In the genomic region with DNA sequence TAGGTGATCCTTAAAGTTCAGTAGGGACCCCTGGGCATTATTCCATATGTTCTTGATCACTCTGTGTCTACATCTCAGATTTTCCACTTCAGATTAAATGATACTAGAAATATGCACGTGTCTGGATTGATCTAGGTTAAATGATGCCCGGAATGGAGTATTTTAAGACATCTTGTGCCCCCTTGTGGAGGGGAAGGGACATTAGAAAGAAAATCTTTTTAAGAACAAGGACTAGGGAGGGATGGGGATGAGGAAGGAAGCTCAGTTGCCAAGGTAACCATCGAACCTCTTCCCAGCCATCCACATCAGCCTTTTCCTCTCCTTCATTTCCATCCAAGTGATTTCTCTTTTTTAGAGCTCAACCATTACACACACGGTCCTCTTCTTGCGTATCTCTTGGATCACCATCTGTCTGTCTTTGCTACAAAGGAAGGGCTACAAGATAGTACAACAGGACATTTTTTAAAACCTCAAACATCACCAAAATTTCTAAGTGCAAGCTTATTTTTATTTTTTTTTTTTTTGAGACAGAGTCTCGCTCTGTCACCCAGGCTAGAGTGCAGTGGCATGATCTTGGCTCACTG, we compare ENCODE assay signal across 1 cellular context.
TF ChIP-seq lines count a peak whose summit lies in the region.

No MANE protein-coding gene starts in this region.

TF ChIP-seq in WTC11, 78 proteins besides CTCF, POLR2A, EP300 and RAD21 (continued from another document):
- TF ChIP-seq KAT7 (CRISPR knock-in tag; IDR thresholded peaks at IDR 0.05; ENCODE audit: borderline replicate concordance) (no peak), ZBTB21 (CRISPR knock-in tag; IDR thresholded peaks at IDR 0.05; ENCODE audit: borderline replicate concordance) (no peak), TCF7 (CRISPR knock-in tag; IDR thresholded peaks at IDR 0.05; ENCODE audit: low read depth) (no peak), TP53 (CRISPR knock-in tag; IDR thresholded peaks at IDR 0.05) (no peak), MXD4 (CRISPR knock-in tag; IDR thresholded peaks at IDR 0.05; ENCODE audit: borderline replicate concordance) (no peak), CBFB (CRISPR knock-in tag; IDR thresholded peaks at IDR 0.05; ENCODE audit: low read depth) (no peak), OVOL2 (CRISPR knock-in tag; IDR thresholded peaks at IDR 0.05; ENCODE audit: borderline replicate concordance) (no peak), NR3C1 (CRISPR knock-in tag; conservative IDR thresholded peaks at IDR 0.05; ENCODE audit: low read depth) (no peak)
- TF ChIP-seq, protein P1, sequence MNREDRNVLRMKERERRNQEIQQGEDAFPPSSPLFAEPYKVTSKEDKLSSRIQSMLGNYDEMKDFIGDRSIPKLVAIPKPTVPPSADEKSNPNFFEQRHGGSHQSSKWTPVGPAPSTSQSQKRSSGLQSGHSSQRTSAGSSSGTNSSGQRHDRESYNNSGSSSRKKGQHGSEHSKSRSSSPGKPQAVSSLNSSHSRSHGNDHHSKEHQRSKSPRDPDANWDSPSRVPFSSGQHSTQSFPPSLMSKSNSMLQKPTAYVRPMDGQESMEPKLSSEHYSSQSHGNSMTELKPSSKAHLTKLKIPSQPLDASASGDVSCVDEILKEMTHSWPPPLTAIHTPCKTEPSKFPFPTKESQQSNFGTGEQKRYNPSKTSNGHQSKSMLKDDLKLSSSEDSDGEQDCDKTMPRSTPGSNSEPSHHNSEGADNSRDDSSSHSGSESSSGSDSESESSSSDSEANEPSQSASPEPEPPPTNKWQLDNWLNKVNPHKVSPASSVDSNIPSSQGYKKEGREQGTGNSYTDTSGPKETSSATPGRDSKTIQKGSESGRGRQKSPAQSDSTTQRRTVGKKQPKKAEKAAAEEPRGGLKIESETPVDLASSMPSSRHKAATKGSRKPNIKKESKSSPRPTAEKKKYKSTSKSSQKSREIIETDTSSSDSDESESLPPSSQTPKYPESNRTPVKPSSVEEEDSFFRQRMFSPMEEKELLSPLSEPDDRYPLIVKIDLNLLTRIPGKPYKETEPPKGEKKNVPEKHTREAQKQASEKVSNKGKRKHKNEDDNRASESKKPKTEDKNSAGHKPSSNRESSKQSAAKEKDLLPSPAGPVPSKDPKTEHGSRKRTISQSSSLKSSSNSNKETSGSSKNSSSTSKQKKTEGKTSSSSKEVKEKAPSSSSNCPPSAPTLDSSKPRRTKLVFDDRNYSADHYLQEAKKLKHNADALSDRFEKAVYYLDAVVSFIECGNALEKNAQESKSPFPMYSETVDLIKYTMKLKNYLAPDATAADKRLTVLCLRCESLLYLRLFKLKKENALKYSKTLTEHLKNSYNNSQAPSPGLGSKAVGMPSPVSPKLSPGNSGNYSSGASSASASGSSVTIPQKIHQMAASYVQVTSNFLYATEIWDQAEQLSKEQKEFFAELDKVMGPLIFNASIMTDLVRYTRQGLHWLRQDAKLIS (CRISPR knock-in tag; IDR thresholded peaks at IDR 0.05; ENCODE audit: borderline replicate concordance) = no peak
- TF ChIP-seq, protein P2, sequence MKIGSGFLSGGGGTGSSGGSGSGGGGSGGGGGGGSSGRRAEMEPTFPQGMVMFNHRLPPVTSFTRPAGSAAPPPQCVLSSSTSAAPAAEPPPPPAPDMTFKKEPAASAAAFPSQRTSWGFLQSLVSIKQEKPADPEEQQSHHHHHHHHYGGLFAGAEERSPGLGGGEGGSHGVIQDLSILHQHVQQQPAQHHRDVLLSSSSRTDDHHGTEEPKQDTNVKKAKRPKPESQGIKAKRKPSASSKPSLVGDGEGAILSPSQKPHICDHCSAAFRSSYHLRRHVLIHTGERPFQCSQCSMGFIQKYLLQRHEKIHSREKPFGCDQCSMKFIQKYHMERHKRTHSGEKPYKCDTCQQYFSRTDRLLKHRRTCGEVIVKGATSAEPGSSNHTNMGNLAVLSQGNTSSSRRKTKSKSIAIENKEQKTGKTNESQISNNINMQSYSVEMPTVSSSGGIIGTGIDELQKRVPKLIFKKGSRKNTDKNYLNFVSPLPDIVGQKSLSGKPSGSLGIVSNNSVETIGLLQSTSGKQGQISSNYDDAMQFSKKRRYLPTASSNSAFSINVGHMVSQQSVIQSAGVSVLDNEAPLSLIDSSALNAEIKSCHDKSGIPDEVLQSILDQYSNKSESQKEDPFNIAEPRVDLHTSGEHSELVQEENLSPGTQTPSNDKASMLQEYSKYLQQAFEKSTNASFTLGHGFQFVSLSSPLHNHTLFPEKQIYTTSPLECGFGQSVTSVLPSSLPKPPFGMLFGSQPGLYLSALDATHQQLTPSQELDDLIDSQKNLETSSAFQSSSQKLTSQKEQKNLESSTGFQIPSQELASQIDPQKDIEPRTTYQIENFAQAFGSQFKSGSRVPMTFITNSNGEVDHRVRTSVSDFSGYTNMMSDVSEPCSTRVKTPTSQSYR (CRISPR knock-in tag; IDR thresholded peaks at IDR 0.05) = no peak
- TF ChIP-seq, protein P3, sequence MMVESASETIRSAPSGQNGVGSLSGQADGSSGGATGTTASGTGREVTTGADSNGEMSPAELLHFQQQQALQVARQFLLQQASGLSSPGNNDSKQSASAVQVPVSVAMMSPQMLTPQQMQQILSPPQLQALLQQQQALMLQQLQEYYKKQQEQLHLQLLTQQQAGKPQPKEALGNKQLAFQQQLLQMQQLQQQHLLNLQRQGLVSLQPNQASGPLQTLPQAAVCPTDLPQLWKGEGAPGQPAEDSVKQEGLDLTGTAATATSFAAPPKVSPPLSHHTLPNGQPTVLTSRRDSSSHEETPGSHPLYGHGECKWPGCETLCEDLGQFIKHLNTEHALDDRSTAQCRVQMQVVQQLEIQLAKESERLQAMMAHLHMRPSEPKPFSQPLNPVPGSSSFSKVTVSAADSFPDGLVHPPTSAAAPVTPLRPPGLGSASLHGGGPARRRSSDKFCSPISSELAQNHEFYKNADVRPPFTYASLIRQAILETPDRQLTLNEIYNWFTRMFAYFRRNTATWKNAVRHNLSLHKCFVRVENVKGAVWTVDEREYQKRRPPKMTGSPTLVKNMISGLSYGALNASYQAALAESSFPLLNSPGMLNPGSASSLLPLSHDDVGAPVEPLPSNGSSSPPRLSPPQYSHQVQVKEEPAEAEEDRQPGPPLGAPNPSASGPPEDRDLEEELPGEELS (CRISPR knock-in tag; IDR thresholded peaks at IDR 0.05) = no peak
- TF ChIP-seq, protein P4, sequence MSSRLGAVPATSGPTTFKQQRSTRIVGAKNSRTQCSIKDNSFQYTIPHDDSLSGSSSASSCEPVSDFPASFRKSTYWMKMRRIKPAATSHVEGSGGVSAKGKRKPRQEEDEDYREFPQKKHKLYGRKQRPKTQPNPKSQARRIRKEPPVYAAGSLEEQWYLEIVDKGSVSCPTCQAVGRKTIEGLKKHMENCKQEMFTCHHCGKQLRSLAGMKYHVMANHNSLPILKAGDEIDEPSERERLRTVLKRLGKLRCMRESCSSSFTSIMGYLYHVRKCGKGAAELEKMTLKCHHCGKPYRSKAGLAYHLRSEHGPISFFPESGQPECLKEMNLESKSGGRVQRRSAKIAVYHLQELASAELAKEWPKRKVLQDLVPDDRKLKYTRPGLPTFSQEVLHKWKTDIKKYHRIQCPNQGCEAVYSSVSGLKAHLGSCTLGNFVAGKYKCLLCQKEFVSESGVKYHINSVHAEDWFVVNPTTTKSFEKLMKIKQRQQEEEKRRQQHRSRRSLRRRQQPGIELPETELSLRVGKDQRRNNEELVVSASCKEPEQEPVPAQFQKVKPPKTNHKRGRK (CRISPR knock-in tag; IDR thresholded peaks at IDR 0.05; ENCODE audit: borderline replicate concordance) = no peak
- TF ChIP-seq, protein P5, sequence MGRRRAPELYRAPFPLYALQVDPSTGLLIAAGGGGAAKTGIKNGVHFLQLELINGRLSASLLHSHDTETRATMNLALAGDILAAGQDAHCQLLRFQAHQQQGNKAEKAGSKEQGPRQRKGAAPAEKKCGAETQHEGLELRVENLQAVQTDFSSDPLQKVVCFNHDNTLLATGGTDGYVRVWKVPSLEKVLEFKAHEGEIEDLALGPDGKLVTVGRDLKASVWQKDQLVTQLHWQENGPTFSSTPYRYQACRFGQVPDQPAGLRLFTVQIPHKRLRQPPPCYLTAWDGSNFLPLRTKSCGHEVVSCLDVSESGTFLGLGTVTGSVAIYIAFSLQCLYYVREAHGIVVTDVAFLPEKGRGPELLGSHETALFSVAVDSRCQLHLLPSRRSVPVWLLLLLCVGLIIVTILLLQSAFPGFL (CRISPR knock-in tag; IDR thresholded peaks at IDR 0.05; ENCODE audit: borderline replicate concordance) = no peak
